Comparison of ENCODE assay signal across 1 cellular context in genomic region chr6:140540743-140541142, GRCh38.
TF ChIP-seq lines count a peak whose summit lies in the region.

No MANE protein-coding gene starts in this region.

TF ChIP-seq in HCT116, 20 proteins besides CTCF, POLR2A, EP300 and RAD21 (continued from another document):
- TF ChIP-seq REST (IDR thresholded peaks at IDR 0.05; ENCODE audit: low read depth): no peak
- TF ChIP-seq CEBPB (IDR thresholded peaks at IDR 0.05; ENCODE audit: low read depth): no peak
- TF ChIP-seq, protein P1, sequence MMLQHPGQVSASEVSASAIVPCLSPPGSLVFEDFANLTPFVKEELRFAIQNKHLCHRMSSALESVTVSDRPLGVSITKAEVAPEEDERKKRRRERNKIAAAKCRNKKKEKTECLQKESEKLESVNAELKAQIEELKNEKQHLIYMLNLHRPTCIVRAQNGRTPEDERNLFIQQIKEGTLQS (IDR thresholded peaks at IDR 0.05): no peak
- no peak for TF ChIP-seq MAX (IDR thresholded peaks at IDR 0.05)
- TF ChIP-seq EZH2 (IDR thresholded peaks at IDR 0.05): no peak
- no peak for TF ChIP-seq ZNF274 (IDR thresholded peaks at IDR 0.05; ENCODE audit: low read depth, low read length)
- no peak for TF ChIP-seq SP1 (IDR thresholded peaks at IDR 0.05; ENCODE audit: low read depth)
- TF ChIP-seq TCF7L2 (IDR thresholded peaks at IDR 0.05; ENCODE audit: borderline replicate concordance, extremely low read depth, insufficient read depth, insufficient read length): no peak
- TF ChIP-seq JUND (IDR thresholded peaks at IDR 0.05): no peak
TF ChIP-seq in HCT116: peak in this region for 0.
